Comparison of ENCODE assay signal across 8 cellular contexts in the genomic region with DNA sequence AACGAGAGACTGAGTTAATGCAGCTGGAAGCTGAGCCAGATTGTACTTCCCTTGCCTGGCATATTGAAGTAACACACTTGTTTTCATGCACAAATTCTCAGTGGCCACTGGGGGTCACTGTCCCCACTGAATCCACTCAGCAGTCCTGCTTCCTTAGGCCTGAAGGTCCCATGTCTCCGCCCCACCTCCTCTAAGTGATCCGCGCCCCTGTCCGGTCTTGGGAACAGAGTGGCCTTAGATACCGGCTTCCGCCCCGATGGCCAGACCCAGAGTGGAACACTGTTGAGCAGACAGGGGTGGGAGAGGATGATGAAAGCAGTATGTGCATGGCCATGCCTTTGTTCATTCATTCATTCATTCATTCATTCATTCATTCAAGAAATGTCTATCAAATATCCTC. TPM values are rescaled to one million over a fixed set of nuclear protein-coding genes. Genes with fewer than 3 reads are reported as not detected.
DNase-seq lines count a peak whose midpoint lies in the region; ATAC-seq and TF ChIP-seq lines count a peak whose summit lies in the region.

No MANE protein-coding gene starts in this region.

- POLR2A ChIA-PET in activated CD4-positive, alpha-beta T cell treated with anti-CD3 and anti-CD28 coated beads, Interleukin-2, amount 10 ng/mL, durations not matched to agents 7 days and 5 days (lab: Charles Lee), result no interaction called here

- H3K4me1 ChIP-seq in endodermal cell (ENCODE audit: control insufficient read depth, insufficient read depth, low read length), result no peaks in the 10 kb centered on the region

- peaks cover 12% of the 10 kb centered on the region for H3K36me3 ChIP-seq in endodermal cell (ENCODE audit: control insufficient read depth, insufficient read depth, low read length)

- H3K36me3 Mint-ChIP-seq in activated CD4-positive, alpha-beta T cell treated with anti-CD3 and anti-CD28 coated beads, Interleukin-2, amount 10 ng/mL, durations not matched to agents 7 days and 5 days (ENCODE audit: low read depth), result peaks cover 21% of the 10 kb centered on the region
- H3K36me3 Mint-ChIP-seq in endodermal cell (ENCODE audit: low read depth), result peaks cover 32% of the 10 kb centered on the region

- 41 to 65% methylated on average over 4 to 8 of the region's 8 CpGs for WGBS in endodermal cell (ENCODE audit: insufficient coverage in 1 of 2, insufficient read length in 1 of 2), 2 experiments

- no peaks in the 10 kb centered on the region for H3K9me3 Mint-ChIP-seq in activated CD4-positive, alpha-beta T cell treated with anti-CD3 and anti-CD28 coated beads, Interleukin-2, amount 10 ng/mL, durations not matched to agents 7 days and 5 days
- no peaks in the 10 kb centered on the region for H3K9me3 Mint-ChIP-seq in endodermal cell

- ATAC-seq in HG02763 (IDR thresholded peaks at IDR 0.05; ENCODE audit: unreplicated experiment) (peak; percentile 70), GM21423 (IDR thresholded peaks at IDR 0.05; ENCODE audit: unreplicated experiment) (no peak)

- H3K4me3 Mint-ChIP-seq in activated CD4-positive, alpha-beta T cell treated with anti-CD3 and anti-CD28 coated beads, Interleukin-2, amount 10 ng/mL, durations not matched to agents 7 days and 5 days, result no peak overlapping the region
- no peak overlapping the region for H3K4me3 Mint-ChIP-seq in endodermal cell

- H3K27ac Mint-ChIP-seq in activated CD4-positive, alpha-beta T cell treated with anti-CD3 and anti-CD28 coated beads, Interleukin-2, amount 10 ng/mL, durations not matched to agents 7 days and 5 days, result no peak overlapping the region
- no peak overlapping the region for H3K27ac Mint-ChIP-seq in endodermal cell

- DNase-seq in COLO829 (ENCODE audit: low spot score), result peak; percentile 95
- DNase-seq in NCI-H460 (ENCODE audit: extremely low read depth, low read depth), result peak; percentile 72
- peak; percentile 55 for DNase-seq in activated CD4-positive, alpha-beta T cell treated with anti-CD3 and anti-CD28 coated beads, Interleukin-2, amount 10 ng/mL, durations not matched to agents 7 days and 5 days
- peak; percentile 92 for DNase-seq in endodermal cell
- peak; percentile 89 to 96 for DNase-seq in lung microvascular endothelial cell (ENCODE audit: low read depth in 2 of 2)
- DNase-seq in stimulated activated CD8-positive, alpha-beta memory T cell treated with anti-CD3 and anti-CD28 coated beads, Interleukin-4, amount 100 ng/mL, for 24 hours (ENCODE audit: low read depth), result peak; percentile 11

- CTCF ChIA-PET in activated CD4-positive, alpha-beta T cell treated with anti-CD3 and anti-CD28 coated beads, Interleukin-2, amount 10 ng/mL, durations not matched to agents 7 days and 5 days (lab: Charles Lee), result no interaction called here

- no peak overlapping the region for H3K27ac ChIP-seq in endodermal cell (ENCODE audit: low read depth, low read length)

- no peak overlapping the region for H3K4me3 ChIP-seq in endodermal cell (ENCODE audit: low read length)

- H3K9me3 ChIP-seq in endodermal cell (ENCODE audit: control insufficient read depth, low read length), result no peaks in the 10 kb centered on the region

- TF ChIP-seq CTCF in endodermal cell (conservative IDR thresholded peaks at IDR 0.05), result peak; percentile 87

- no peaks in the 10 kb centered on the region for H3K27me3 Mint-ChIP-seq in activated CD4-positive, alpha-beta T cell treated with anti-CD3 and anti-CD28 coated beads, Interleukin-2, amount 10 ng/mL, durations not matched to agents 7 days and 5 days
- no peaks in the 10 kb centered on the region for H3K27me3 Mint-ChIP-seq in endodermal cell (ENCODE audit: insufficient read depth)

- H3K27me3 ChIP-seq in endodermal cell (ENCODE audit: control insufficient read depth, insufficient read depth, low read length, poor library complexity, severe bottlenecking), result no peaks in the 10 kb centered on the region

- peaks cover 18% of the 10 kb centered on the region for H3K4me1 Mint-ChIP-seq in activated CD4-positive, alpha-beta T cell treated with anti-CD3 and anti-CD28 coated beads, Interleukin-2, amount 10 ng/mL, durations not matched to agents 7 days and 5 days
- peaks cover 30% of the 10 kb centered on the region for H3K4me1 Mint-ChIP-seq in endodermal cell

- no peak overlapping the region for H3K9ac ChIP-seq in endodermal cell (ENCODE audit: extremely low read depth, low read length, poor library complexity, severe bottlenecking)

RNA-seq across cellular contexts. Expression of a gene that starts 34.8 kb away (rescaled TPM):
- 7.9 TPM in 2 replicates for total RNA-seq in NCI-H460 (2014; rRNA removed; shearing (Covaris generic))
- polyA plus RNA-seq in NCI-H460 (2014; cell fraction: nucleus; rRNA removed), result 11.5 and 17.0 TPM in 2 replicates
- 10 to 100 TPM; 25.3 to 25.6 TPM for total RNA-seq in activated CD4-positive, alpha-beta T cell treated with anti-CD3 and anti-CD28 coated beads, Interleukin-2, amount 10 ng/mL, durations not matched to agents 7 days and 5 days
- total RNA-seq in endodermal cell, result 10 to 100 TPM; 16.3 to 27.1 TPM
- polyA plus RNA-seq in endodermal cell (2013, experiment 1 of 2), result 14.6 TPM
- polyA plus RNA-seq in endodermal cell (2013, experiment 2 of 2), result 11.7 TPM
- total RNA-seq in lung microvascular endothelial cell, result 0.60 and 2.2 TPM in 2 replicates

RNA-seq across cellular contexts. Expression of a gene that starts 59.9 kb away (rescaled TPM):
- not detected in 2 replicates for total RNA-seq in NCI-H460 (2014; rRNA removed; shearing (Covaris generic))
- not detected in 2 replicates for polyA plus RNA-seq in NCI-H460 (2014; cell fraction: nucleus; rRNA removed)
- total RNA-seq in activated CD4-positive, alpha-beta T cell treated with anti-CD3 and anti-CD28 coated beads, Interleukin-2, amount 10 ng/mL, durations not matched to agents 7 days and 5 days, result not detected
- not detected for total RNA-seq in endodermal cell
- polyA plus RNA-seq in endodermal cell (2013, experiment 1 of 2), result not detected
- polyA plus RNA-seq in endodermal cell (2013, experiment 2 of 2), result not detected
- total RNA-seq in lung microvascular endothelial cell, result 0.22 TPM in 1 of 2 replicates, not detected in the other

Comparison
In these comparisons a context has a peak if more than half of its experiments do, and no peak if none do; other contexts are left out.
1. DNase-seq: peak in every context shown above with its lines; median percentile 95 in COLO829; 92 in lung microvascular endothelial cell; 92 in endodermal cell; 72 in NCI-H460; 55 in activated CD4-positive, alpha-beta T cell treated with anti-CD3 and anti-CD28 coated beads, Interleukin-2, amount 10 ng/mL, durations not matched to agents 7 days and 5 days; 11 in stimulated activated CD8-positive, alpha-beta memory T cell treated with anti-CD3 and anti-CD28 coated beads, Interleukin-4, amount 100 ng/mL, for 24 hours.